Comparison of ENCODE assay signal across 8 cellular contexts in genomic region chr17:4492762-4493561, GRCh38. TPM values are rescaled to one million over a fixed set of nuclear protein-coding genes. Genes with fewer than 3 reads are reported as not detected.
DNase-seq lines count a peak whose midpoint lies in the region; ATAC-seq and TF ChIP-seq lines count a peak whose summit lies in the region.
"Had no signal": no experiment of that assay in that cellular context is flagged by ENCODE, and none has a peak within 500 bp of the region (broad histone marks: within the 10 kb centered on the region; RNA-seq: fewer than 3 reads in every experiment).

No MANE protein-coding gene starts in this region.

- H3K27ac ChIP-seq in H9 (ENCODE audit: insufficient read length, low read depth, low read length): no peak overlapping the region
- H3K27ac ChIP-seq in neuronal stem cell (replicated peaks; ENCODE audit: low read length): no peak overlapping the region

- no peaks in the 10 kb centered on the region; a peak in 2 of 5 replicates for H3K9me3 Mint-ChIP-seq in H9
- H3K9me3 Mint-ChIP-seq in effector memory CD8-positive, alpha-beta T cell: no peaks in the 10 kb centered on the region
- H3K9me3 Mint-ChIP-seq: IgD-negative memory B cell had no signal

- no peak overlapping the region for H2BK120ac ChIP-seq in H9 (ENCODE audit: low read depth, low read length, poor library complexity, severe bottlenecking)
- H2BK120ac ChIP-seq in neuronal stem cell (ENCODE audit: low read depth, low read length): no peak overlapping the region

- no peak for ATAC-seq in effector memory CD8-positive, alpha-beta T cell (replicated peaks)
- ATAC-seq in GM21576 (IDR thresholded peaks at IDR 0.05; ENCODE audit: unreplicated experiment): no peak

- no peak overlapping the region for H4K5ac ChIP-seq in H9 (ENCODE audit: insufficient read length, low read depth, low read length)

- TF ChIP-seq CTCF in H9 (conservative IDR thresholded peaks at IDR 0.05): no peak

- no peaks in the 10 kb centered on the region for H3K36me3 Mint-ChIP-seq in H9 (ENCODE audit: insufficient read depth in 1 of 3, low read depth in 3 of 3)
- peaks cover 4% of the 10 kb centered on the region for H3K36me3 Mint-ChIP-seq in effector memory CD8-positive, alpha-beta T cell (ENCODE audit: insufficient read depth)

- peaks cover 3% of the 10 kb centered on the region for H4K20me1 ChIP-seq in H9 (ENCODE audit: control insufficient read depth, insufficient read depth, insufficient read length)

- no peak overlapping the region for H3K4ac ChIP-seq in H9 (ENCODE audit: low read depth, low read length)
- no peak overlapping the region for H3K4ac ChIP-seq in neuronal stem cell (ENCODE audit: low read length)

- H3K9ac ChIP-seq in H9 (ENCODE audit: extremely low read depth, insufficient read length, low read length) (peak overlapping the region; percentile 14), neuronal stem cell (ENCODE audit: low read depth, low read length, poor library complexity) (no peak overlapping the region)

- H2AFZ ChIP-seq in H9 (ENCODE audit: low read length): no peak overlapping the region
- no peak overlapping the region for H2AFZ ChIP-seq in neuronal stem cell (ENCODE audit: low read length)

- H3K27ac Mint-ChIP-seq in H9: no peak overlapping the region; a peak in 1 of 7 replicates
- no peak overlapping the region for H3K27ac Mint-ChIP-seq in effector memory CD8-positive, alpha-beta T cell

- H3K36me3 ChIP-seq in neuronal stem cell (replicated peaks in 1 of 2; ENCODE audit: control insufficient read depth in 2 of 2, insufficient read depth in 2 of 2, low read length in 2 of 2): no peaks in the 10 kb centered on the region

- H3K4me2 ChIP-seq in H9 (ENCODE audit: insufficient read depth, insufficient read length, low read length): no peak overlapping the region
- H3K4me2 ChIP-seq in neuronal stem cell (ENCODE audit: insufficient read depth, low read length, poor library complexity, severe bottlenecking): no peak overlapping the region

- WGBS in H9 (ENCODE audit: extremely low coverage, insufficient read length, low lambda C conversion rate): no CpG with 5 or more reads among the region's 20 CpGs
- no CpG with 5 or more reads among the region's 20 CpGs for WGBS in neuronal stem cell (ENCODE audit: extremely low coverage in 2 of 2, insufficient read length in 2 of 2, insufficient replicate concordance in 1 of 2), 2 donors

- H3K79me1 ChIP-seq in H9 (ENCODE audit: insufficient read depth, low read depth, low read length, poor library complexity, severe bottlenecking) (no peaks in the 10 kb centered on the region), neuronal stem cell (ENCODE audit: low read depth, low read length) (no peaks in the 10 kb centered on the region)

- H2AK5ac ChIP-seq in H9 (ENCODE audit: insufficient read length, low read length) (no peak overlapping the region), neuronal stem cell (ENCODE audit: low read depth, low read length) (no peak overlapping the region)

- H3K14ac ChIP-seq in H9 (ENCODE audit: insufficient read depth, low read length): no peak overlapping the region
- H3K14ac ChIP-seq in neuronal stem cell (ENCODE audit: low read length): no peak overlapping the region

- no peaks in the 10 kb centered on the region for H3K79me2 ChIP-seq in H9 (ENCODE audit: insufficient read depth, low read length)

- H3K4me3 Mint-ChIP-seq in H9: no peak overlapping the region; a peak in 1 of 5 replicates
- H3K4me3 Mint-ChIP-seq in effector memory CD8-positive, alpha-beta T cell: no peak overlapping the region

- H3K27me3 ChIP-seq in H9 (ENCODE audit: insufficient read depth, low read length) (peaks cover 4% of the 10 kb centered on the region; the same call in 1 of the 2 replicates), neuronal stem cell (ENCODE audit: control insufficient read depth in 3 of 3, insufficient read depth in 3 of 3, low read depth in 1 of 3, low read length in 3 of 3) (peaks cover 1 to 35% (median 12%) of the 10 kb centered on the region in 3 experiments)

- H2BK5ac ChIP-seq in H9 (ENCODE audit: insufficient read length, low read length) (no peak overlapping the region), neuronal stem cell (ENCODE audit: low read length) (no peak overlapping the region)

- H3K4me1 Mint-ChIP-seq in H9: peaks cover 18 to 22% of the 10 kb centered on the region in 2 experiments
- H3K4me1 Mint-ChIP-seq in effector memory CD8-positive, alpha-beta T cell (ENCODE audit: low read depth in 2 of 2): peaks cover 0 to 13% of the 10 kb centered on the region in 2 donors

- H3K18ac ChIP-seq in H9 (ENCODE audit: insufficient read length, low read depth, low read length): no peak overlapping the region
- no peak overlapping the region for H3K18ac ChIP-seq in neuronal stem cell (ENCODE audit: low read length)

- H3K56ac ChIP-seq in H9 (ENCODE audit: insufficient read length, low read depth, low read length): no peak overlapping the region

- H4K8ac ChIP-seq in H9 (replicated peaks; ENCODE audit: insufficient read length, low read depth, low read length): no peak overlapping the region
- H4K8ac ChIP-seq in neuronal stem cell (ENCODE audit: low read depth, low read length): no peak overlapping the region

- H3K4me1 ChIP-seq in H9 (ENCODE audit: insufficient read depth, low read length): no peaks in the 10 kb centered on the region
- H3K4me1 ChIP-seq in neuronal stem cell (ENCODE audit: control insufficient read depth in 2 of 2, insufficient read depth in 1 of 2, low read depth in 1 of 2, low read length in 2 of 2): peaks cover 0 to 2% of the 10 kb centered on the region in 2 donors

- H3K23me2 ChIP-seq in H9 (ENCODE audit: insufficient read length, low read depth, low read length, poor library complexity, severe bottlenecking): no peaks in the 10 kb centered on the region

- H3K9me3 ChIP-seq in H9 (ENCODE audit: control insufficient read depth, low read depth, low read length) (no peaks in the 10 kb centered on the region), neuronal stem cell (replicated peaks in 1 of 2; ENCODE audit: control insufficient read depth in 2 of 2, insufficient read depth in 1 of 2, low read depth in 1 of 2, low read length in 2 of 2) (no peaks in the 10 kb centered on the region)

- H4K91ac ChIP-seq in H9 (ENCODE audit: insufficient read length, low read depth, low read length): no peak overlapping the region
- H4K91ac ChIP-seq in neuronal stem cell (ENCODE audit: low read depth, low read length, poor library complexity): no peak overlapping the region

- H3K27me3 Mint-ChIP-seq in H9 (ENCODE audit: low read depth): peaks cover 37% of the 10 kb centered on the region
- H3K27me3 Mint-ChIP-seq in effector memory CD8-positive, alpha-beta T cell: no peaks in the 10 kb centered on the region

- no peak overlapping the region for H3K4me3 ChIP-seq in neuronal stem cell (ENCODE audit: low read length in 2 of 2)

- H2BK12ac ChIP-seq in H9 (ENCODE audit: insufficient read length, low read depth, low read length): no peak overlapping the region
- no peak overlapping the region for H2BK12ac ChIP-seq in neuronal stem cell (ENCODE audit: low read length)

- no peak overlapping the region for H3T11ph ChIP-seq in H9 (ENCODE audit: low read length)

- H3K23ac ChIP-seq in H9 (ENCODE audit: insufficient read length, low read depth, low read length) (no peak overlapping the region), neuronal stem cell (ENCODE audit: low read depth, low read length, poor library complexity) (no peak overlapping the region)

- DNase-seq in H9 (peak; percentile 95), NCI-H69 (lab: John Stamatoyannopoulos, UW) (peak; percentile 70), ecto neural progenitor cell (ENCODE audit: low spot score) (peak; percentile 95), neuronal stem cell (ENCODE audit: low spot score) (peak; percentile 87)
- no peak for DNase-seq in effector memory CD8-positive, alpha-beta T cell
- DNase-seq in activated CD8-positive, alpha-beta memory T cell treated with anti-CD3 and anti-CD28 coated beads for 24 hours: no peak

- H2BK15ac ChIP-seq in H9 (ENCODE audit: low read depth, low read length): no peak overlapping the region
- no peak overlapping the region for H2BK15ac ChIP-seq in neuronal stem cell (ENCODE audit: low read length)

- H2BK20ac ChIP-seq in H9 (ENCODE audit: low read depth, low read length, poor library complexity, severe bottlenecking): no peak overlapping the region

RNA-seq across cellular contexts. Expression of gene SPNS2, which starts 5.7 kb away (rescaled TPM):
- 0.33 and 0.77 TPM in 2 replicates for total RNA-seq in H9 (2021)
- 0.54 TPM for polyA plus RNA-seq in neuronal stem cell (2013, experiment 1 of 2)
- polyA plus RNA-seq in neuronal stem cell (2013, experiment 2 of 2): 0.58 TPM
- polyA plus RNA-seq: IgD-negative memory B cell had no signal

RNA-seq across cellular contexts. Expression of gene SPNS3, which starts 59.2 kb away (rescaled TPM):
- total RNA-seq in H9 (2021): not detected in 2 replicates
- 0.03 TPM for polyA plus RNA-seq in neuronal stem cell (2013, experiment 1 of 2)
- not detected for polyA plus RNA-seq in neuronal stem cell (2013, experiment 2 of 2)

Comparison
In these comparisons a context has a peak if more than half of its experiments do, and no peak if none do; other contexts are left out.
1. DNase-seq: peak in H9 (single experiment), NCI-H69 (single experiment), ecto neural progenitor cell (single experiment) and neuronal stem cell (single experiment); none in effector memory CD8-positive, alpha-beta T cell (0 of 3) and activated CD8-positive, alpha-beta memory T cell treated with anti-CD3 and anti-CD28 coated beads for 24 hours (single experiment).